ENCODE assay signal across 8 cellular contexts in genomic region chr17:72614871-72615626, GRCh38.
DNase-seq lines count a peak whose midpoint lies in the region; ATAC-seq and TF ChIP-seq lines count a peak whose summit lies in the region.

No MANE protein-coding gene starts in this region.

- intact Hi-C loops in mammary epithelial cell (cut with micrococcal nuclease), result loop anchor here (1.0 to 5.0 kb wide), 3 partner anchors 7 to 102 kb away; no protein-coding TSS in a partner anchor
- intact Hi-C loops in psoas muscle (cut with DNase I), result no loop called here

- no peak overlapping the region for H2BK5ac ChIP-seq in mesendoderm (ENCODE audit: low read length)

- WGBS in mammary epithelial cell (ENCODE audit: low coverage, missing lambda C conversion rate), result 5% methylated on average over 14 of the region's 20 CpGs
- no CpG with 5 or more reads among the region's 20 CpGs for WGBS in mesendoderm (ENCODE audit: extremely low coverage, insufficient coverage, low lambda C conversion rate)
- WGBS in psoas muscle, 3 donors, result 20 to 30% (median 21%) methylated on average over 20 of the region's 20 CpGs

- H3K4ac ChIP-seq in mesendoderm (ENCODE audit: low read depth, low read length), result no peak overlapping the region

- TF ChIP-seq CTCF in mammary epithelial cell (conservative IDR thresholded peaks at IDR 0.05 in 1 of 2, IDR thresholded peaks at IDR 0.05 in 1 of 2; ENCODE audit: extremely low read depth in 1 of 2, insufficient read depth in 1 of 2, low read depth in 1 of 2, low read length in 2 of 2), result no peak
- TF ChIP-seq CTCF in psoas muscle (IDR thresholded peaks at IDR 0.05), result no peak

- no peak overlapping the region for H3K18ac ChIP-seq in mesendoderm (ENCODE audit: low read length)

- peak overlapping the region; percentile 68 for H3K9ac ChIP-seq in mammary epithelial cell (ENCODE audit: insufficient read depth, low read length)
- H3K9ac ChIP-seq in mesendoderm (ENCODE audit: low read length), result no peak overlapping the region

- BruUV-seq in mammary epithelial cell (replicated peaks; lab: Mats Ljungman, UMichigan), result no TSS peak

- H3K4me1 Mint-ChIP-seq in natural killer cell treated with Interleukin-12 subunit alpha and Interleukin-12 subunit beta and Interleukin-15 and Interleukin-18, amount 100 ng/mL, for 72 hours (ENCODE audit: low read depth in 2 of 2), result peaks cover 7 to 9% of the 10 kb centered on the region in 2 donors

- peaks cover 34 to 46% of the 10 kb centered on the region in 2 donors for H3K27me3 Mint-ChIP-seq in natural killer cell treated with Interleukin-12 subunit alpha and Interleukin-12 subunit beta and Interleukin-15 and Interleukin-18, amount 100 ng/mL, for 72 hours

- H3K79me1 ChIP-seq in mesendoderm (ENCODE audit: low read length), result no peaks in the 10 kb centered on the region

- no peak overlapping the region for H2BK15ac ChIP-seq in mesendoderm (replicated peaks; ENCODE audit: low read depth)

- H3K4me3 ChIP-seq in mammary epithelial cell (replicated peaks in 1 of 3; ENCODE audit: insufficient read depth in 1 of 3, low read depth in 2 of 3, low read length in 3 of 3) (no peak overlapping the region), mesendoderm (ENCODE audit: low read length) (no peak overlapping the region), psoas muscle (no peak overlapping the region)

- no peak overlapping the region for H4K8ac ChIP-seq in mesendoderm (ENCODE audit: low read depth, low read length)

- DNase-seq in ACHN (peak; percentile 98), mammary epithelial cell (peak; percentile 94), mesendoderm (peak; percentile 31), psoas muscle (no peak), NCI-H345 (lab: John Stamatoyannopoulos, UW) (no peak)
- no peak for DNase-seq in natural killer cell treated with Interleukin-12 subunit alpha and Interleukin-12 subunit beta and Interleukin-15 and Interleukin-18, amount 100 ng/mL, for 72 hours (ENCODE audit: low spot score)

- H4K20me1 ChIP-seq in mammary epithelial cell (ENCODE audit: insufficient read depth, low read length), result no peaks in the 10 kb centered on the region

- H3K4me2 ChIP-seq in mammary epithelial cell (ENCODE audit: insufficient read depth, low read depth, low read length) (peak overlapping the region; percentile 43), mesendoderm (ENCODE audit: low read length) (no peak overlapping the region)

- no peak overlapping the region for H3K23ac ChIP-seq in mesendoderm (ENCODE audit: low read length)

- H3K79me2 ChIP-seq in mammary epithelial cell (ENCODE audit: insufficient read depth, low read length) (no peaks in the 10 kb centered on the region), mesendoderm (ENCODE audit: control insufficient read depth, insufficient read depth, low read length) (no peaks in the 10 kb centered on the region)

- H3K27ac ChIP-seq in mammary epithelial cell (ENCODE audit: insufficient read depth, low read depth, low read length) (peak overlapping the region; percentile 97), mesendoderm (ENCODE audit: low read depth, low read length) (no peak overlapping the region), psoas muscle (no peak overlapping the region)

- dilution Hi-C loops in mammary epithelial cell (cut with HindIII; ENCODE audit: low sequenced_read_pairs), result no loop called here

- in situ Hi-C loops in ACHN (cut with HindIII; ENCODE audit: low pct_ligation_motif_present, low pct_unique_long_range_greater_than_20kb, low sequenced_read_pairs) (no loop called here), mammary epithelial cell (cut with MboI; ENCODE audit: low sequenced_read_pairs in 2 of 2) (no loop called here)

- ATAC-seq in HG02759 (IDR thresholded peaks at IDR 0.05; ENCODE audit: unreplicated experiment), result peak; percentile 56
- no peak for ATAC-seq in GM18511 (IDR thresholded peaks at IDR 0.05; ENCODE audit: unreplicated experiment)
- ATAC-seq in natural killer cell treated with Interleukin-12 subunit alpha and Interleukin-12 subunit beta and Interleukin-15 and Interleukin-18, amount 100 ng/mL, for 72 hours, result no peak
- no peak for ATAC-seq in psoas muscle

- CTCF ChIA-PET in mammary epithelial cell (lab: Charles Lee; ENCODE audit: low non-redundant PET), result no interaction called here

- no peak overlapping the region for H3K4me3 Mint-ChIP-seq in natural killer cell treated with Interleukin-12 subunit alpha and Interleukin-12 subunit beta and Interleukin-15 and Interleukin-18, amount 100 ng/mL, for 72 hours

- no peak overlapping the region for H2BK120ac ChIP-seq in mesendoderm (ENCODE audit: low read depth, low read length)

- H3K27ac Mint-ChIP-seq in natural killer cell treated with Interleukin-12 subunit alpha and Interleukin-12 subunit beta and Interleukin-15 and Interleukin-18, amount 100 ng/mL, for 72 hours, result no peak overlapping the region

- H3K56ac ChIP-seq in mesendoderm (ENCODE audit: low read length), result no peak overlapping the region

- no peak overlapping the region for H2AK5ac ChIP-seq in mesendoderm (ENCODE audit: low read length)

- no peaks in the 10 kb centered on the region for H3K9me3 Mint-ChIP-seq in natural killer cell treated with Interleukin-12 subunit alpha and Interleukin-12 subunit beta and Interleukin-15 and Interleukin-18, amount 100 ng/mL, for 72 hours

- H3K27me3 ChIP-seq in mammary epithelial cell (ENCODE audit: insufficient read depth, low read length) (no peaks in the 10 kb centered on the region), mesendoderm (ENCODE audit: insufficient read depth, low read length, poor library complexity) (no peaks in the 10 kb centered on the region), psoas muscle (ENCODE audit: insufficient read depth in 3 of 3, low read length in 2 of 3) (peaks cover 0 to 19% (median 8%) of the 10 kb centered on the region in 3 donors)

- peak overlapping the region; percentile 65 for H2AFZ ChIP-seq in mammary epithelial cell (ENCODE audit: low read depth, low read length)

- H3K4me1 ChIP-seq in mammary epithelial cell (ENCODE audit: insufficient read depth, low read length), result peaks cover 32% of the 10 kb centered on the region
- H3K4me1 ChIP-seq in mesendoderm (ENCODE audit: control insufficient read depth, low read depth, low read length), result peaks cover 4% of the 10 kb centered on the region
- H3K4me1 ChIP-seq in psoas muscle, result no peaks in the 10 kb centered on the region

- H3K36me3 ChIP-seq in mammary epithelial cell (ENCODE audit: insufficient read depth, low read length), result no peaks in the 10 kb centered on the region
- no peaks in the 10 kb centered on the region for H3K36me3 ChIP-seq in mesendoderm (ENCODE audit: control insufficient read depth, insufficient read depth, low read length)
- H3K36me3 ChIP-seq in psoas muscle (ENCODE audit: insufficient read depth in 1 of 2, low read depth in 1 of 2), result no peaks in the 10 kb centered on the region

- no peak overlapping the region for H4K5ac ChIP-seq in mesendoderm (ENCODE audit: low read length)

- H3K36me3 Mint-ChIP-seq in natural killer cell treated with Interleukin-12 subunit alpha and Interleukin-12 subunit beta and Interleukin-15 and Interleukin-18, amount 100 ng/mL, for 72 hours, result no peaks in the 10 kb centered on the region

- H3K9me3 ChIP-seq in mammary epithelial cell (replicated peaks; ENCODE audit: insufficient read depth, low read length), result no peaks in the 10 kb centered on the region
- no peaks in the 10 kb centered on the region for H3K9me3 ChIP-seq in psoas muscle

Comparison
In these comparisons a context has a peak if more than half of its experiments do, and no peak if none do; other contexts are left out.
1. DNase-seq: peak in ACHN (single experiment), mammary epithelial cell (single experiment) and mesendoderm (single experiment); none in natural killer cell treated with Interleukin-12 subunit alpha and Interleukin-12 subunit beta and Interleukin-15 and Interleukin-18, amount 100 ng/mL, for 72 hours (single experiment), psoas muscle (0 of 2) and NCI-H345 (single experiment).